8 cellular contexts compared by ENCODE assay signal in genomic region chr3:138348950-138349739, GRCh38. TPM values are rescaled to one million over a fixed set of nuclear protein-coding genes. Genes with fewer than 3 reads are reported as not detected.
DNase-seq lines count a peak whose midpoint lies in the region; ATAC-seq and TF ChIP-seq lines count a peak whose summit lies in the region.

No MANE protein-coding gene starts in this region.

- H3K27me3 Mint-ChIP-seq in activated T-cell treated with anti-CD3 and anti-CD28 coated beads, Interleukin-2, amount 50 U/mL, for 4 hours (ENCODE audit: low read depth), result peaks cover 37% of the 10 kb centered on the region
- H3K27me3 Mint-ChIP-seq in WTC11 (ENCODE audit: low read depth), result peaks cover 15% of the 10 kb centered on the region

- H3K4me1 Mint-ChIP-seq in activated T-cell treated with anti-CD3 and anti-CD28 coated beads, Interleukin-2, amount 50 U/mL, for 4 hours (ENCODE audit: low read depth), result peaks cover 6% of the 10 kb centered on the region
- peaks cover 17% of the 10 kb centered on the region for H3K4me1 Mint-ChIP-seq in WTC11

- no peak for DNase-seq in activated T-cell treated with anti-CD3 and anti-CD28 coated beads, Interleukin-2, amount 50 U/mL, for 4 hours
- no peak for DNase-seq in activated T-cell treated with anti-CD3 and anti-CD28 coated beads, Interleukin-2, amount 50 U/mL, for 48 hours
- DNase-seq in WTC11 (ENCODE audit: low spot score) (peak; percentile 20), left ventricle myocardium inferior (no peak), prostate gland (ENCODE audit: low spot score) (no peak)

- H3K36me3 ChIP-seq in left ventricle myocardium inferior (no peaks in the 10 kb centered on the region), prostate gland (no peaks in the 10 kb centered on the region)

- H3K4me1 ChIP-seq in left ventricle myocardium inferior (peaks cover 66% of the 10 kb centered on the region), prostate gland (replicated peaks) (no peaks in the 10 kb centered on the region)

- no peak for TF ChIP-seq POLR2A in prostate gland (IDR thresholded peaks at IDR 0.05)

- peak in 1 of 2 donors; percentile 27 for ATAC-seq in activated T-cell treated with anti-CD3 and anti-CD28 coated beads, Interleukin-2, amount 50 U/mL, for 4 hours
- ATAC-seq in WTC11 (peak; percentile 37), HG02610 (IDR thresholded peaks at IDR 0.05; ENCODE audit: unreplicated experiment) (no peak), HG03469 (IDR thresholded peaks at IDR 0.05; ENCODE audit: unreplicated experiment) (no peak), GM18868 (IDR thresholded peaks at IDR 0.05; ENCODE audit: unreplicated experiment) (no peak)

- H3K27ac Mint-ChIP-seq in WTC11, result no peak overlapping the region

- POLR2A ChIA-PET in WTC11 (lab: Charles Lee), result no interaction called here

- H3K4me3 Mint-ChIP-seq in activated T-cell treated with anti-CD3 and anti-CD28 coated beads, Interleukin-2, amount 50 U/mL, for 4 hours, result peak overlapping the region; percentile 35
- peak overlapping the region; percentile 74 for H3K4me3 Mint-ChIP-seq in WTC11

- intact Hi-C loops in left ventricle myocardium inferior (cut with micrococcal nuclease), result no loop called here
- intact Hi-C loops in prostate gland (cut with DNase I), result loop anchor here (5.0 to 10.0 kb wide), 3 partner anchors 33 to 246 kb away; partner anchors contain the start of gene CEP70

- 32% methylated on average over 15 of the region's 28 CpGs for WGBS in prostate gland

- H3K27me3 ChIP-seq in left ventricle myocardium inferior (ENCODE audit: low read depth) (no peaks in the 10 kb centered on the region), prostate gland (replicated peaks; ENCODE audit: insufficient read depth) (no peaks in the 10 kb centered on the region)

- no peaks in the 10 kb centered on the region for H3K9me3 ChIP-seq in left ventricle myocardium inferior (replicated peaks)
- no peaks in the 10 kb centered on the region for H3K9me3 ChIP-seq in prostate gland

- H3K4me3 ChIP-seq in left ventricle myocardium inferior (peak overlapping the region; percentile 92), prostate gland (peak overlapping the region; percentile 62 to 72)

- CTCF ChIA-PET in WTC11 (lab: Charles Lee), result interaction anchor here (0.8 to 2.8 kb wide), 11 partner anchors 13 to 230 kb away, joined by 3 to 19 read pairs (median 4); partner anchors contain the start of gene ESYT3

- no peak for TF ChIP-seq CTCF in WTC11 (IDR thresholded peaks at IDR 0.05)
- TF ChIP-seq CTCF in left ventricle myocardium inferior (IDR thresholded peaks at IDR 0.05; ENCODE audit: borderline replicate concordance), result no peak
- TF ChIP-seq CTCF in prostate gland (IDR thresholded peaks at IDR 0.05), result no peak

- H3K27ac ChIP-seq in left ventricle myocardium inferior (replicated peaks), result peak overlapping the region; percentile 96
- H3K27ac ChIP-seq in prostate gland, result peak overlapping the region; percentile 84 to 85

- H3K9me3 Mint-ChIP-seq in activated T-cell treated with anti-CD3 and anti-CD28 coated beads, Interleukin-2, amount 50 U/mL, for 4 hours, result no peaks in the 10 kb centered on the region
- peaks cover 6% of the 10 kb centered on the region; the same call in 1 of the 2 replicates for H3K9me3 Mint-ChIP-seq in WTC11

- no peaks in the 10 kb centered on the region for H3K36me3 Mint-ChIP-seq in activated T-cell treated with anti-CD3 and anti-CD28 coated beads, Interleukin-2, amount 50 U/mL, for 4 hours (ENCODE audit: insufficient read depth)
- no peaks in the 10 kb centered on the region for H3K36me3 Mint-ChIP-seq in WTC11

TF ChIP-seq in WTC11, 78 proteins besides CTCF, POLR2A, EP300 and RAD21:
- TF ChIP-seq ZNF423 (CRISPR knock-in tag; IDR thresholded peaks at IDR 0.05) (no peak), PRDM15 (CRISPR knock-in tag; IDR thresholded peaks at IDR 0.05) (no peak), USF2 (CRISPR knock-in tag; IDR thresholded peaks at IDR 0.05) (no peak), HMGA2 (CRISPR knock-in tag; IDR thresholded peaks at IDR 0.05) (no peak), MAX (CRISPR knock-in tag; IDR thresholded peaks at IDR 0.05) (no peak), CDX4 (CRISPR knock-in tag; IDR thresholded peaks at IDR 0.05; ENCODE audit: borderline replicate concordance) (no peak)

RNA-seq across cellular contexts. Expression of gene MRAS, which starts 0.8 kb away (rescaled TPM):
- under 1 TPM; 0.19 to 0.56 (median 0.34) TPM for total RNA-seq in activated T-cell treated with anti-CD3 and anti-CD28 coated beads, Interleukin-2, amount 50 U/mL, for 4 hours
- 11.1 to 14.8 TPM (median 11.7 TPM) in 3 replicates for total RNA-seq in WTC11 (2021)
- 349 TPM for total RNA-seq in left ventricle myocardium inferior
- 10 to 100 TPM in 1 of 2 donors, 1 to 10 TPM in 1; 8.7 to 25.3 TPM for total RNA-seq in prostate gland

RNA-seq across cellular contexts. Expression of gene NME9, which starts 19.5 kb away (rescaled TPM):
- not detected for total RNA-seq in activated T-cell treated with anti-CD3 and anti-CD28 coated beads, Interleukin-2, amount 50 U/mL, for 4 hours
- total RNA-seq in WTC11 (2021) (not detected in 3 replicates), left ventricle myocardium inferior (not detected), prostate gland (1 to 10 TPM in 1 of 2 donors, not detected in 1; 3.2 TPM)

Comparison
In these comparisons a context has a peak if more than half of its experiments do, and no peak if none do; other contexts are left out.
1. RNA of gene MRAS, which starts 0.8 kb away (total RNA-seq): 349 TPM in left ventricle myocardium inferior (single experiment); 8.7 to 25.3 TPM in prostate gland, 11.1 to 14.8 TPM in WTC11 and 0.19 to 0.56 TPM in activated T-cell treated with anti-CD3 and anti-CD28 coated beads, Interleukin-2, amount 50 U/mL, for 4 hours; every median in the first group is over 10 times any median in the second.